8 cellular contexts compared by ENCODE assay signal in the genomic region with DNA sequence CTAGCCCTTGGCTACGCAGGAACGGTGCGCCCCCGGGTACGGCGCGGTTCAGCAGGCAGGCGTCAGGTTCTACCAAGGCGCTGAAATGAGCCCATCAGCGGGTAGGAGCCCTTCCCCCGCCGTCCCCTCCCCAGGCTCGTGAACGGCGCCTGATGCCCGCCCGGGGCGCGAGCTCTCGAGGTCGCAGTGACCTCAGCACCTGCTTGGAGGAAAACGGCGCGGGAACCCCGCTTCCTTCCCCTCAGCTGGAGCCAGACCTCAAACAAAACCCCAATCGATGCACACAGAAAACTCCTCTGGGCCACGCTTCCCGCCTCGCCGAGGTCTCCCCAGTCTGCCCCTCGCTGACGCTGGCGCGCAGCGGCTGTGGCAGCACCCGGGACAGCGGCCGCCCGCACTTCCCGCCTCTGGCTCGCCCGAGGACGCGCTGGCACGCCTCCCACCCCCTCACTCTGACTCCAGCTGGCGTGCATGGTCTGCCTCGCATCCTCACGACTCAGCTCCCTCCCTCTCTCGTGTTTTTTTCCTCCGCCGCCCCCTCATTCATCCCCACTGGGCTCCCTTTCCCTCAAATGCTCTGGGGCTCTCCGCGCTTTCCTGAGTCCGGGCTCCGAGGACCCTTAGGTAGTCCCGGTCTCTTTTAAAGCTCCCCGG. TPM values are rescaled to one million over a fixed set of nuclear protein-coding genes. Genes with fewer than 3 reads are reported as not detected.
A peak's percentile ranks its signal among the peaks of the same experiment; 100 is the strongest.
DNase-seq lines count a peak whose midpoint lies in the region; ATAC-seq, FAIRE-seq and TF ChIP-seq lines count a peak whose summit lies in the region.

No MANE protein-coding gene starts in this region.

- in situ Hi-C loops in G401 (cut with HindIII; ENCODE audit: low sequenced_read_pairs): no loop called here

- no peak overlapping the region for H3K27ac ChIP-seq in foreskin keratinocyte
- H3K27ac ChIP-seq in colonic mucosa: no peak overlapping the region

- no peaks in the 10 kb centered on the region for H3K36me3 ChIP-seq in colonic mucosa

- H3K9ac ChIP-seq in colonic mucosa (ENCODE audit: low read depth in 2 of 2, low read length in 2 of 2): no peak overlapping the region

- no peak for FAIRE-seq in H54 (lab: Jason Lieb, UNC)

- intact Hi-C loops in colonic mucosa (cut with DNase I): no loop called here

- no peak for TF ChIP-seq POLR2A in H54 (IDR thresholded peaks at IDR 0.05; ENCODE audit: low read depth, low read length)

- peak; percentile 68 for ATAC-seq in foreskin keratinocyte
- ATAC-seq in GM18907 (IDR thresholded peaks at IDR 0.05; ENCODE audit: unreplicated experiment): no peak

- H3K4me1 ChIP-seq in foreskin keratinocyte (no peaks in the 10 kb centered on the region), colonic mucosa (no peaks in the 10 kb centered on the region)

- TF ChIP-seq CTCF in foreskin keratinocyte (conservative IDR thresholded peaks at IDR 0.05) (no peak), colonic mucosa (IDR thresholded peaks at IDR 0.05) (no peak)

- H3K9me3 ChIP-seq in colonic mucosa: no peaks in the 10 kb centered on the region

- DNase-seq in GOT3 (lab: John Stamatoyannopoulos, UW) (peak; percentile 12), RPMI7951 (ENCODE audit: low read depth) (peak; percentile 15), foreskin keratinocyte (no peak), retina (peak; percentile 92), G401 (ENCODE audit: low spot score) (no peak), colonic mucosa (no peak), H54 (ENCODE audit: insufficient read length, low spot score) (no peak)

- H3K27me3 ChIP-seq in foreskin keratinocyte: peaks cover 100% of the 10 kb centered on the region
- H3K27me3 ChIP-seq in colonic mucosa: peaks cover 70% of the 10 kb centered on the region

- no peak overlapping the region for H3K4me3 ChIP-seq in colonic mucosa

RNA-seq across cellular contexts. Expression of gene GAD2, which starts 0.5 kb away (rescaled TPM):
- total RNA-seq in RPMI7951 (2014; rRNA removed; shearing (Covaris generic)): not detected in 2 replicates
- not detected in 2 replicates for total RNA-seq in foreskin keratinocyte
- not detected in 2 replicates for polyA plus RNA-seq in foreskin keratinocyte
- total RNA-seq in G401 (2014; rRNA removed; shearing (Covaris generic)): not detected in 2 replicates
- not detected for total RNA-seq in colonic mucosa

Comparison
In these comparisons a context has a peak if more than half of its experiments do, and no peak if none do; other contexts are left out.
1. DNase-seq: peak in GOT3 (single experiment), RPMI7951 (single experiment) and retina (single experiment); none in foreskin keratinocyte (0 of 2), G401 (single experiment), colonic mucosa (single experiment) and H54 (single experiment).